In the genomic region with DNA sequence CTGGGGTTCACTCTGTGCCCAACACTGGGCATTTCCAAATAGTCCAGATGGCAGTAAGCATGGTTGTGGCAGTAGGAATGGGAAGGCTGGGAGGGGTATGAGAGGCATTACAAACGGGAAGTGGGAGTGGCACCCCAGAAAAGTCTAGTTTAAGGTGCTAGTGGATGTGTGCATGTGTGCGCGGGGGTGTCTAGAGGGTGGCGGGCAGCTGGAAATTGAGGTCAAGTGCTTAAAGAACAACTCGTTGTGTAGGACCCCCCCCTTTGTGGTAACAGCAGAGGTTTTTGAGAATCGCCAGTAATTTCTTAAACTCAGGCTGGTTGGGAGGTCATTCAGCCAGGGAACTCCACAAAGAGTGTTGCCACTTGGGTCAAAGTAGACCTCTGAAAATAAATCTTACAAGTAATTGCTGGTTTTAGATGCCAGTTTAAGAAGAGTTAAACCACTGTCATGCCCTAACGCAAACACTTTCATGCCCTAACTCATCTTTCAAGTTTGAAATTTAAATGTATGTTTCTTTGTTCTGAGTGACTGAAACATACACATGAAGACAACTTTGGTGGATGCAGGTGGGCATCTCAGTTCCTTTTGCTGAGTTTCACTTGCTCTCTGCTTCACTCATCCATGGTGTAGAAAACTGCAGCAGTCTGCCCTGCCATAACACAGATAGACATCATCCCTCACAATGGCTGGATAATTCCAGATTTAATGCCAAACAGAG, we compare ENCODE assay signal across 12 cellular contexts.
A peak's percentile ranks its signal among the peaks of the same experiment; 100 is the strongest.
DNase-seq lines count a peak whose midpoint lies in the region; ATAC-seq and TF ChIP-seq lines count a peak whose summit lies in the region.
"Had no signal": no experiment of that assay in that cellular context is flagged by ENCODE, and none has a peak within 500 bp of the region (broad histone marks: within the 10 kb centered on the region; RNA-seq: fewer than 3 reads in every experiment).

No MANE protein-coding gene starts in this region.

- DNase-seq in activated naive CD8-positive, alpha-beta T cell treated with anti-CD3 and anti-CD28 coated beads for 36 hours = no peak
- no peak for DNase-seq in activated CD4-positive, alpha-beta T cell treated with anti-CD3 and anti-CD28 coated beads, Interleukin-2, amount 50 U/mL, for 48 hours
- DNase-seq in pons (ENCODE audit: low spot score) (no peak), suprapubic skin (ENCODE audit: low spot score in 2 of 2) (no peak)
- DNase-seq: activated CD8-positive, alpha-beta memory T cell treated with anti-CD3 and anti-CD28 coated beads, Interleukin-2, amount 10 ng/mL, durations not matched to agents 7 days and 5 days; cerebellar nuclear complex; DMS 273 treated with DMSO at 0.1 percent for 48 hours; NCI-H2171 treated with DMSO at 0.1 percent for 48 hours had no signal

- H3K9me3 ChIP-seq in suprapubic skin (no peaks in the 10 kb centered on the region), gastroesophageal sphincter (no peaks in the 10 kb centered on the region)

- H3K4me3 ChIP-seq in suprapubic skin (no peak overlapping the region), gastroesophageal sphincter (no peak overlapping the region)

- 90% methylated on average over 7 of the region's 7 CpGs for WGBS in suprapubic skin
- WGBS in gastroesophageal sphincter (ENCODE audit: low coverage in 1 of 2), 2 donors = 82 to 92% methylated on average over 7 of the region's 7 CpGs

- H3K4me3 Mint-ChIP-seq in activated naive CD8-positive, alpha-beta T cell treated with anti-CD3 and anti-CD28 coated beads for 36 hours = no peak overlapping the region
- H3K4me3 Mint-ChIP-seq: activated CD8-positive, alpha-beta memory T cell treated with anti-CD3 and anti-CD28 coated beads, Interleukin-2, amount 10 ng/mL, durations not matched to agents 7 days and 5 days had no signal

- H3K4me1 ChIP-seq in suprapubic skin (peaks cover 4% of the 10 kb centered on the region), gastroesophageal sphincter (peaks cover 0 to 17% (median 0%) of the 10 kb centered on the region in 3 donors)

- peaks cover 37% of the 10 kb centered on the region for H3K36me3 Mint-ChIP-seq in activated naive CD8-positive, alpha-beta T cell treated with anti-CD3 and anti-CD28 coated beads for 36 hours

- TF ChIP-seq EP300 in suprapubic skin (IDR thresholded peaks at IDR 0.05) (no peak), gastroesophageal sphincter (IDR thresholded peaks at IDR 0.05) (no peak)

- TF ChIP-seq CTCF in suprapubic skin (IDR thresholded peaks at IDR 0.05) (no peak), gastroesophageal sphincter (IDR thresholded peaks at IDR 0.05) (no peak)

- ATAC-seq in GM18517 (IDR thresholded peaks at IDR 0.05; ENCODE audit: unreplicated experiment) = peak; percentile 90
- ATAC-seq in GM21515 (IDR thresholded peaks at IDR 0.05; ENCODE audit: unreplicated experiment) = peak; percentile 87
- peak; percentile 86 for ATAC-seq in HG03135 (IDR thresholded peaks at IDR 0.05; ENCODE audit: unreplicated experiment)
- no peak for ATAC-seq in gastroesophageal sphincter
- ATAC-seq: activated CD8-positive, alpha-beta memory T cell treated with anti-CD3 and anti-CD28 coated beads, Interleukin-2, amount 10 ng/mL, durations not matched to agents 7 days and 5 days had no signal

- no peak overlapping the region for H3K27ac ChIP-seq in suprapubic skin
- H3K27ac ChIP-seq in gastroesophageal sphincter = no peak overlapping the region

- peaks cover 45% of the 10 kb centered on the region for H3K4me1 Mint-ChIP-seq in activated naive CD8-positive, alpha-beta T cell treated with anti-CD3 and anti-CD28 coated beads for 36 hours

- no peaks in the 10 kb centered on the region for H3K9me3 Mint-ChIP-seq in activated naive CD8-positive, alpha-beta T cell treated with anti-CD3 and anti-CD28 coated beads for 36 hours

- H3K27me3 ChIP-seq in suprapubic skin = no peaks in the 10 kb centered on the region
- H3K27me3 ChIP-seq in gastroesophageal sphincter = no peaks in the 10 kb centered on the region

- no peak for TF ChIP-seq POLR2A in suprapubic skin (IDR thresholded peaks at IDR 0.05)
- no peak for TF ChIP-seq POLR2A in gastroesophageal sphincter (IDR thresholded peaks at IDR 0.05)

- no peaks in the 10 kb centered on the region for H3K27me3 Mint-ChIP-seq in activated naive CD8-positive, alpha-beta T cell treated with anti-CD3 and anti-CD28 coated beads for 36 hours
- H3K27me3 Mint-ChIP-seq: activated CD8-positive, alpha-beta memory T cell treated with anti-CD3 and anti-CD28 coated beads, Interleukin-2, amount 10 ng/mL, durations not matched to agents 7 days and 5 days had no signal

- H3K36me3 ChIP-seq in suprapubic skin (peaks cover 3% of the 10 kb centered on the region), gastroesophageal sphincter (peaks cover 0 to 9% of the 10 kb centered on the region in 2 donors)

- peak overlapping the region; percentile 1 for H3K27ac Mint-ChIP-seq in activated naive CD8-positive, alpha-beta T cell treated with anti-CD3 and anti-CD28 coated beads for 36 hours
- H3K27ac Mint-ChIP-seq: activated CD8-positive, alpha-beta memory T cell treated with anti-CD3 and anti-CD28 coated beads, Interleukin-2, amount 10 ng/mL, durations not matched to agents 7 days and 5 days had no signal
